Comparison of ENCODE assay signal across 8 cellular contexts in the genomic region with DNA sequence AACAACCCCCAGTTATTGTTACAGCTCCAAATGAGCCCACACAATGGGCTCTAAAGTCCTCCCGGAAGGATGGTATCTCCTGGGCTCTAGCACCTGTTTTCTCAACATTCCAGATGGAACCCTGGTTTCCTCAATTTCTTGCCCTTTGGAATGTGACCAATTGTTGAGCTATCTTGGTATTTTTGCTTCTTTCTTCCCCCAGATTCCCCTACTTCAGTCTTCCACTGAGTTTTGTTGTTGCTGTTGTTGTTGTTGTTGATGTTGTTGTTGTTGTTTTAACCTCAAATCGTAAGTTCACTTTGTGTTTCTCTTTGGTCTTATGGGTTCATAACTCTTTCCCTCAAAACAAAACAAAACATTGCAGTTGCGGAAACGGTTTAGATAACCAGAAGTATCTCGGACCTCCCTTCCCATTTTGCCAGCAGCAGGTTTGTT. TPM values are rescaled to one million over a fixed set of nuclear protein-coding genes. Genes with fewer than 3 reads are reported as not detected.
DNase-seq lines count a peak whose midpoint lies in the region; ATAC-seq and TF ChIP-seq lines count a peak whose summit lies in the region.

No MANE protein-coding gene starts in this region.

- POLR2A ChIA-PET in BJ (lab: Charles Lee) = interaction anchor here (1.2 kb wide), 1 partner anchor 13 kb away, joined by 4 read pairs; a partner anchor contains a TSS

- CTCF ChIA-PET in BJ (lab: Yijun Ruan, JAX) = interaction anchor here (0.6 to 14.0 kb wide), 45 partner anchors 9 to 256 kb away, joined by 3 to 243 read pairs (median 6); a partner anchor contains a TSS

- DNase-seq in BJ (ENCODE audit: low read depth) = no peak
- DNase-seq in astrocyte of the cerebellum (ENCODE audit: low read depth) = no peak
- peak; percentile 30 for DNase-seq in medulla oblongata (ENCODE audit: extremely low spot score)
- DNase-seq in cerebellar cortex (ENCODE audit: low spot score) = no peak
- DNase-seq in middle frontal gyrus (ENCODE audit: extremely low spot score, low spot score) = no peak
- DNase-seq in germinal center (ENCODE audit: low spot score) = no peak
- DNase-seq in SW480 (ENCODE audit: low spot score) = no peak

- TF ChIP-seq CTCF in BJ (IDR thresholded peaks at IDR 0.05; ENCODE audit: insufficient read depth, low read depth, low read length) (no peak), astrocyte of the cerebellum (IDR thresholded peaks at IDR 0.05; ENCODE audit: low read depth, low read length, missing control alignments) (no peak)

- H3K27me3 ChIP-seq in BJ (ENCODE audit: control insufficient read depth, insufficient read depth, low read length) = peaks cover 4% of the 10 kb centered on the region; the same call in 1 of the 2 replicates

- H3K4me3 ChIP-seq in BJ (ENCODE audit: low read depth, low read length) = peak overlapping the region; percentile 93
- peak overlapping the region; percentile 96 for H3K4me3 ChIP-seq in astrocyte of the cerebellum (ENCODE audit: low read depth, low read length)

- no peaks in the 10 kb centered on the region; the same call in 1 of the 2 replicates for H3K36me3 ChIP-seq in BJ (ENCODE audit: control insufficient read depth, insufficient read depth, low read length)

- peak; percentile 10 for ATAC-seq in HG02798 (IDR thresholded peaks at IDR 0.05; ENCODE audit: poor library complexity, unreplicated experiment)

- in situ Hi-C loops in astrocyte of the cerebellum (cut with HindIII; ENCODE audit: low sequenced_read_pairs) = no loop called here

RNA-seq across cellular contexts. Expression of a gene that starts 0.8 kb away (rescaled TPM):
- polyA plus RNA-seq in BJ (2011; rRNA removed) = 54.5 and 59.4 TPM in 2 replicates
- polyA minus RNA-seq in BJ (2011; rRNA and poly(A)+ RNA removed) = 26.7 and 36.4 TPM in 2 replicates

RNA-seq across cellular contexts. Expression of a gene that starts 12.9 kb away (rescaled TPM):
- 0.31 and 0.72 TPM in 2 replicates for polyA plus RNA-seq in BJ (2011; rRNA removed)
- 0.31 and 0.52 TPM in 2 replicates for polyA minus RNA-seq in BJ (2011; rRNA and poly(A)+ RNA removed)

RNA-seq across cellular contexts. Expression of a gene that starts 34.5 kb away (rescaled TPM):
- polyA plus RNA-seq in BJ (2011; rRNA removed) = 24.2 and 48.2 TPM in 2 replicates
- 26.6 and 32.2 TPM in 2 replicates for polyA minus RNA-seq in BJ (2011; rRNA and poly(A)+ RNA removed)
